In the genomic region with DNA sequence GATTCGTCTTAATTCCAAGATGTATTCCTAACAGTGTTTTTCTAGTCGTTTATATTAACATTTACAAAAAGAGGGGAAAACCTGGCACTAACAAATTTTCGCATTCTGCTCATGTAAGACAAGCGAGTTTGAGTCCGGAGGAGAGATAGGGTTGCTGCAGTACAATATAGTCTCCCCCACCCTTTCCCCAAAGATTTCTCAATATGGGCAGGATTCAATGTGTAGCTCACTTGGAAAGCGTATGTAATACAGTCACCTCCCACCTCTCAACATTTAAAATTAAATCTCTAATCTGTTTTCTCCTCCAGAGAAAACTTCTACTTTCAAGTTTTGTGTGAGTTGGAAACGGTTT, we compare ENCODE assay signal across 1 cellular context.
TF ChIP-seq lines count a peak whose summit lies in the region.

No MANE protein-coding gene starts in this region.

TF ChIP-seq in GM12878, 131 proteins besides CTCF, POLR2A, EP300 and RAD21:
- TF ChIP-seq, protein P1, sequence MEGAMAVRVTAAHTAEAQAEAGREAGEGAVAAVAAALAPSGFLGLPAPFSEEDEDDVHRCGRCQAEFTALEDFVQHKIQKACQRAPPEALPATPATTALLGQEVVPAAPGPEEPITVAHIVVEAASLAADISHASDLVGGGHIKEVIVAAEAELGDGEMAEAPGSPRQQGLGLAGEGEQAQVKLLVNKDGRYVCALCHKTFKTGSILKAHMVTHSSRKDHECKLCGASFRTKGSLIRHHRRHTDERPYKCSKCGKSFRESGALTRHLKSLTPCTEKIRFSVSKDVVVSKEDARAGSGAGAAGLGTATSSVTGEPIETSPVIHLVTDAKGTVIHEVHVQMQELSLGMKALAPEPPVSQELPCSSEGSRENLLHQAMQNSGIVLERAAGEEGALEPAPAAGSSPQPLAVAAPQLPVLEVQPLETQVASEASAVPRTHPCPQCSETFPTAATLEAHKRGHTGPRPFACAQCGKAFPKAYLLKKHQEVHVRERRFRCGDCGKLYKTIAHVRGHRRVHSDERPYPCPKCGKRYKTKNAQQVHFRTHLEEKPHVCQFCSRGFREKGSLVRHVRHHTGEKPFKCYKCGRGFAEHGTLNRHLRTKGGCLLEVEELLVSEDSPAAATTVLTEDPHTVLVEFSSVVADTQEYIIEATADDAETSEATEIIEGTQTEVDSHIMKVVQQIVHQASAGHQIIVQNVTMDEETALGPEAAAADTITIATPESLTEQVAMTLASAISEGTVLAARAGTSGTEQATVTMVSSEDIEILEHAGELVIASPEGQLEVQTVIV (IDR thresholded peaks at IDR 0.05; ENCODE audit: borderline replicate concordance, partially characterized antibody) = no peak
- no peak for TF ChIP-seq NR2F1 (conservative IDR thresholded peaks at IDR 0.05)
- no peak for TF ChIP-seq NRF1 (conservative IDR thresholded peaks at IDR 0.05; ENCODE audit: low read depth, low read length)
- TF ChIP-seq, protein P2, sequence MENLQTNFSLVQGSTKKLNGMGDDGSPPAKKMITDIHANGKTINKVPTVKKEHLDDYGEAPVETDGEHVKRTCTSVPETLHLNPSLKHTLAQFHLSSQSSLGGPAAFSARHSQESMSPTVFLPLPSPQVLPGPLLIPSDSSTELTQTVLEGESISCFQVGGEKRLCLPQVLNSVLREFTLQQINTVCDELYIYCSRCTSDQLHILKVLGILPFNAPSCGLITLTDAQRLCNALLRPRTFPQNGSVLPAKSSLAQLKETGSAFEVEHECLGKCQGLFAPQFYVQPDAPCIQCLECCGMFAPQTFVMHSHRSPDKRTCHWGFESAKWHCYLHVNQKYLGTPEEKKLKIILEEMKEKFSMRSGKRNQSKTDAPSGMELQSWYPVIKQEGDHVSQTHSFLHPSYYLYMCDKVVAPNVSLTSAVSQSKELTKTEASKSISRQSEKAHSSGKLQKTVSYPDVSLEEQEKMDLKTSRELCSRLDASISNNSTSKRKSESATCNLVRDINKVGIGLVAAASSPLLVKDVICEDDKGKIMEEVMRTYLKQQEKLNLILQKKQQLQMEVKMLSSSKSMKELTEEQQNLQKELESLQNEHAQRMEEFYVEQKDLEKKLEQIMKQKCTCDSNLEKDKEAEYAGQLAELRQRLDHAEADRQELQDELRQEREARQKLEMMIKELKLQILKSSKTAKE (IDR thresholded peaks at IDR 0.05; ENCODE audit: low read depth, poor library complexity, severe bottlenecking) = no peak
- TF ChIP-seq NFIC (IDR thresholded peaks at IDR 0.05; ENCODE audit: low read depth, low read length) = no peak
- TF ChIP-seq, protein P3, sequence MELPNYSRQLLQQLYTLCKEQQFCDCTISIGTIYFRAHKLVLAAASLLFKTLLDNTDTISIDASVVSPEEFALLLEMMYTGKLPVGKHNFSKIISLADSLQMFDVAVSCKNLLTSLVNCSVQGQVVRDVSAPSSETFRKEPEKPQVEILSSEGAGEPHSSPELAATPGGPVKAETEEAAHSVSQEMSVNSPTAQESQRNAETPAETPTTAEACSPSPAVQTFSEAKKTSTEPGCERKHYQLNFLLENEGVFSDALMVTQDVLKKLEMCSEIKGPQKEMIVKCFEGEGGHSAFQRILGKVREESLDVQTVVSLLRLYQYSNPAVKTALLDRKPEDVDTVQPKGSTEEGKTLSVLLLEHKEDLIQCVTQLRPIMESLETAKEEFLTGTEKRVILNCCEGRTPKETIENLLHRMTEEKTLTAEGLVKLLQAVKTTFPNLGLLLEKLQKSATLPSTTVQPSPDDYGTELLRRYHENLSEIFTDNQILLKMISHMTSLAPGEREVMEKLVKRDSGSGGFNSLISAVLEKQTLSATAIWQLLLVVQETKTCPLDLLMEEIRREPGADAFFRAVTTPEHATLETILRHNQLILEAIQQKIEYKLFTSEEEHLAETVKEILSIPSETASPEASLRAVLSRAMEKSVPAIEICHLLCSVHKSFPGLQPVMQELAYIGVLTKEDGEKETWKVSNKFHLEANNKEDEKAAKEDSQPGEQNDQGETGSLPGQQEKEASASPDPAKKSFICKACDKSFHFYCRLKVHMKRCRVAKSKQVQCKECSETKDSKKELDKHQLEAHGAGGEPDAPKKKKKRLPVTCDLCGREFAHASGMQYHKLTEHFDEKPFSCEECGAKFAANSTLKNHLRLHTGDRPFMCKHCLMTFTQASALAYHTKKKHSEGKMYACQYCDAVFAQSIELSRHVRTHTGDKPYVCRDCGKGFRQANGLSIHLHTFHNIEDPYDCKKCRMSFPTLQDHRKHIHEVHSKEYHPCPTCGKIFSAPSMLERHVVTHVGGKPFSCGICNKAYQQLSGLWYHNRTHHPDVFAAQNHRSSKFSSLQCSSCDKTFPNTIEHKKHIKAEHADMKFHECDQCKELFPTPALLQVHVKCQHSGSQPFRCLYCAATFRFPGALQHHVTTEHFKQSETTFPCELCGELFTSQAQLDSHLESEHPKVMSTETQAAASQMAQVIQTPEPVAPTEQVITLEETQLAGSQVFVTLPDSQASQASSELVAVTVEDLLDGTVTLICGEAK (IDR thresholded peaks at IDR 0.05; ENCODE audit: borderline replicate concordance) = 0 out of 2 replicates have a peak, but pooled peaks have one; percentile 34
- TF ChIP-seq, protein P4, sequence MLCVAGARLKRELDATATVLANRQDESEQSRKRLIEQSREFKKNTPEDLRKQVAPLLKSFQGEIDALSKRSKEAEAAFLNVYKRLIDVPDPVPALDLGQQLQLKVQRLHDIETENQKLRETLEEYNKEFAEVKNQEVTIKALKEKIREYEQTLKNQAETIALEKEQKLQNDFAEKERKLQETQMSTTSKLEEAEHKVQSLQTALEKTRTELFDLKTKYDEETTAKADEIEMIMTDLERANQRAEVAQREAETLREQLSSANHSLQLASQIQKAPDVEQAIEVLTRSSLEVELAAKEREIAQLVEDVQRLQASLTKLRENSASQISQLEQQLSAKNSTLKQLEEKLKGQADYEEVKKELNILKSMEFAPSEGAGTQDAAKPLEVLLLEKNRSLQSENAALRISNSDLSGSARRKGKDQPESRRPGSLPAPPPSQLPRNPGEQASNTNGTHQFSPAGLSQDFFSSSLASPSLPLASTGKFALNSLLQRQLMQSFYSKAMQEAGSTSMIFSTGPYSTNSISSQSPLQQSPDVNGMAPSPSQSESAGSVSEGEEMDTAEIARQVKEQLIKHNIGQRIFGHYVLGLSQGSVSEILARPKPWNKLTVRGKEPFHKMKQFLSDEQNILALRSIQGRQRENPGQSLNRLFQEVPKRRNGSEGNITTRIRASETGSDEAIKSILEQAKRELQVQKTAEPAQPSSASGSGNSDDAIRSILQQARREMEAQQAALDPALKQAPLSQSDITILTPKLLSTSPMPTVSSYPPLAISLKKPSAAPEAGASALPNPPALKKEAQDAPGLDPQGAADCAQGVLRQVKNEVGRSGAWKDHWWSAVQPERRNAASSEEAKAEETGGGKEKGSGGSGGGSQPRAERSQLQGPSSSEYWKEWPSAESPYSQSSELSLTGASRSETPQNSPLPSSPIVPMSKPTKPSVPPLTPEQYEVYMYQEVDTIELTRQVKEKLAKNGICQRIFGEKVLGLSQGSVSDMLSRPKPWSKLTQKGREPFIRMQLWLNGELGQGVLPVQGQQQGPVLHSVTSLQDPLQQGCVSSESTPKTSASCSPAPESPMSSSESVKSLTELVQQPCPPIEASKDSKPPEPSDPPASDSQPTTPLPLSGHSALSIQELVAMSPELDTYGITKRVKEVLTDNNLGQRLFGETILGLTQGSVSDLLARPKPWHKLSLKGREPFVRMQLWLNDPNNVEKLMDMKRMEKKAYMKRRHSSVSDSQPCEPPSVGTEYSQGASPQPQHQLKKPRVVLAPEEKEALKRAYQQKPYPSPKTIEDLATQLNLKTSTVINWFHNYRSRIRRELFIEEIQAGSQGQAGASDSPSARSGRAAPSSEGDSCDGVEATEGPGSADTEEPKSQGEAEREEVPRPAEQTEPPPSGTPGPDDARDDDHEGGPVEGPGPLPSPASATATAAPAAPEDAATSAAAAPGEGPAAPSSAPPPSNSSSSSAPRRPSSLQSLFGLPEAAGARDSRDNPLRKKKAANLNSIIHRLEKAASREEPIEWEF (IDR thresholded peaks at IDR 0.05; ENCODE audit: insufficient replicate concordance, low read depth, low read length) = no peak
- TF ChIP-seq RELA (IDR thresholded peaks at IDR 0.05; ENCODE audit: borderline replicate concordance, partially characterized antibody) = no peak
